Comparison of ENCODE assay signal across 18 cellular contexts in the genomic region with DNA sequence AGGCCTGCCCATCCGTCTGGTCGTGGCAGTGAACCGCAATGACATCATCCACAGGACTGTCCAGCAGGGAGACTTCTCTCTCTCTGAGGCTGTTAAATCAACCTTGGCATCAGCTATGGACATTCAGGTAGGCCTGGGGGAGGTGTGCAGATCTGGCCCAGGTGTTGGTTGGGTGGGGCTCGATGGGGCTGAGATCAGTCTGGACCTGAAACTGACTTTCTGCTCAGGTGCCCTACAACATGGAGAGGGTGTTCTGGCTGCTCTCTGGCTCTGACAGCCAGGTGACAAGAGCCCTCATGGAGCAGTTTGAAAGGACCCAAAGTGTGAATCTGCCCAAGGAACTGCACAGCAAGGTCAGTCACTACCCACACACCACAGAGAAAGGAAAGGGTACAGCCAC. TPM values are rescaled to one million over a fixed set of nuclear protein-coding genes. Genes with fewer than 3 reads are reported as not detected.
DNase-seq lines count a peak whose midpoint lies in the region; ATAC-seq and TF ChIP-seq lines count a peak whose summit lies in the region.
"Had no signal": no experiment of that assay in that cellular context is flagged by ENCODE, and none has a peak within 500 bp of the region (broad histone marks: within the 10 kb centered on the region; RNA-seq: fewer than 3 reads in every experiment).

No MANE protein-coding gene starts in this region.

- DNase-seq in natural killer cell (no peak), MM.1S (peak; percentile 68), Calu3 (no peak), NCI-H748 treated with DMSO at 0.1 percent for 48 hours (lab: John Stamatoyannopoulos, UW) (no peak), pons (ENCODE audit: low spot score) (no peak)
- DNase-seq in natural killer cell treated with Interleukin-12 subunit alpha and Interleukin-12 subunit beta and Interleukin-15 and Interleukin-18, amount 100 ng/mL, for 72 hours (ENCODE audit: low spot score), result no peak
- DNase-seq in central memory CD8-positive, alpha-beta T cell (ENCODE audit: low spot score in 2 of 2), result no peak
- DNase-seq: C1 segment of cervical spinal cord; CD4-positive, CD25-positive, alpha-beta regulatory T cell; CD8-positive, alpha-beta memory T cell; COR-L47; GM23248; IMR-90 had no signal

- H3K27me3 Mint-ChIP-seq in natural killer cell (ENCODE audit: low read depth in 2 of 2) (peaks cover 0 to 6% of the 10 kb centered on the region in 2 donors), Calu3 (ENCODE audit: unreplicated experiment) (peaks cover 55% of the 10 kb centered on the region)
- no peaks in the 10 kb centered on the region for H3K27me3 Mint-ChIP-seq in natural killer cell treated with Interleukin-12 subunit alpha and Interleukin-12 subunit beta and Interleukin-15 and Interleukin-18, amount 100 ng/mL, for 72 hours
- H3K27me3 Mint-ChIP-seq in central memory CD8-positive, alpha-beta T cell, result peaks cover 8% of the 10 kb centered on the region

- intact Hi-C loops in natural killer cell (cut with micrococcal nuclease), result no loop called here
- intact Hi-C loops in Calu3 (cut with micrococcal nuclease; ENCODE audit: unreplicated experiment), result no loop called here

- H3K9me3 Mint-ChIP-seq in natural killer cell, result peaks cover 0 to 4% of the 10 kb centered on the region in 2 donors
- peaks cover 4% of the 10 kb centered on the region for H3K9me3 Mint-ChIP-seq in natural killer cell treated with Interleukin-12 subunit alpha and Interleukin-12 subunit beta and Interleukin-15 and Interleukin-18, amount 100 ng/mL, for 72 hours
- peaks cover 6% of the 10 kb centered on the region for H3K9me3 Mint-ChIP-seq in central memory CD8-positive, alpha-beta T cell
- no peaks in the 10 kb centered on the region for H3K9me3 Mint-ChIP-seq in Calu3 (ENCODE audit: low read depth, unreplicated experiment)

- no peaks in the 10 kb centered on the region for H3K79me2 ChIP-seq in MM.1S (ENCODE audit: low read length)

- 0 out of 2 replicates have a peak overlapping the region, but pooled peaks have one; percentile 20 for H3K9ac ChIP-seq in MM.1S (ENCODE audit: low read length)
- H3K9ac ChIP-seq: GM23248 had no signal

- TF ChIP-seq CTCF in natural killer cell (IDR thresholded peaks at IDR 0.05) (no peak), MM.1S (IDR thresholded peaks at IDR 0.05; ENCODE audit: low read length) (no peak), Calu3 (IDR thresholded peaks at IDR 0.05; ENCODE audit: unreplicated experiment) (no peak)

- peaks cover 22% of the 10 kb centered on the region for H3F3A ChIP-seq in MM.1S (ENCODE audit: insufficient read depth, low read length)

- H4K20me1 ChIP-seq in MM.1S (ENCODE audit: insufficient read depth, low read length), result no peaks in the 10 kb centered on the region

- no peaks in the 10 kb centered on the region for H3K27me3 ChIP-seq in MM.1S (replicated peaks; ENCODE audit: insufficient read depth, low read length)

- H3K27ac Mint-ChIP-seq in natural killer cell (peak overlapping the region in 1 of 2 donors; percentile 93), Calu3 (ENCODE audit: unreplicated experiment) (no peak overlapping the region)
- H3K27ac Mint-ChIP-seq in natural killer cell treated with Interleukin-12 subunit alpha and Interleukin-12 subunit beta and Interleukin-15 and Interleukin-18, amount 100 ng/mL, for 72 hours, result no peak overlapping the region
- H3K27ac Mint-ChIP-seq in central memory CD8-positive, alpha-beta T cell (ENCODE audit: low read depth), result peak overlapping the region; percentile 98
- H3K27ac Mint-ChIP-seq: B cell had no signal

- H3K4me3 Mint-ChIP-seq in natural killer cell, result peak overlapping the region; percentile 22
- no peak overlapping the region for H3K4me3 Mint-ChIP-seq in natural killer cell treated with Interleukin-12 subunit alpha and Interleukin-12 subunit beta and Interleukin-15 and Interleukin-18, amount 100 ng/mL, for 72 hours
- H3K4me3 Mint-ChIP-seq in central memory CD8-positive, alpha-beta T cell, result no peak overlapping the region
- H3K4me3 Mint-ChIP-seq in Calu3 (ENCODE audit: low read depth, unreplicated experiment), result no peak overlapping the region
- H3K4me3 Mint-ChIP-seq: B cell; CD4-positive, CD25-positive, alpha-beta regulatory T cell; CD8-positive, alpha-beta memory T cell had no signal

- no TSS peak for BruUV-seq in Calu3 (replicated peaks; lab: Mats Ljungman, UMichigan)

- no peaks in the 10 kb centered on the region for H3K9me2 ChIP-seq in MM.1S (replicated peaks; ENCODE audit: insufficient read depth, low read length)

- no peaks in the 10 kb centered on the region for H3K36me3 Mint-ChIP-seq in natural killer cell
- H3K36me3 Mint-ChIP-seq in natural killer cell treated with Interleukin-12 subunit alpha and Interleukin-12 subunit beta and Interleukin-15 and Interleukin-18, amount 100 ng/mL, for 72 hours, result peaks cover 5% of the 10 kb centered on the region
- peaks cover 21% of the 10 kb centered on the region for H3K36me3 Mint-ChIP-seq in central memory CD8-positive, alpha-beta T cell (ENCODE audit: insufficient read depth)
- no peaks in the 10 kb centered on the region for H3K36me3 Mint-ChIP-seq in Calu3 (ENCODE audit: insufficient read depth, unreplicated experiment)
- H3K36me3 Mint-ChIP-seq: CD4-positive, CD25-positive, alpha-beta regulatory T cell; CD8-positive, alpha-beta memory T cell had no signal

- H3K27ac ChIP-seq in MM.1S (ENCODE audit: low read length), result peak overlapping the region; percentile 68; the same call in 1 of the 2 replicates
- H3K27ac ChIP-seq: GM23248 had no signal

- H3K4me2 ChIP-seq in MM.1S (ENCODE audit: low read depth, low read length), result peak overlapping the region; percentile 65

- CTCF ChIA-PET in Calu3 (lab: Charles Lee), result no interaction called here

- H3K4me1 Mint-ChIP-seq in natural killer cell (peaks cover 7 to 10% of the 10 kb centered on the region in 2 donors), Calu3 (ENCODE audit: low read depth, unreplicated experiment) (no peaks in the 10 kb centered on the region)
- H3K4me1 Mint-ChIP-seq in natural killer cell treated with Interleukin-12 subunit alpha and Interleukin-12 subunit beta and Interleukin-15 and Interleukin-18, amount 100 ng/mL, for 72 hours (ENCODE audit: low read depth in 2 of 2), result peaks cover 9 to 11% of the 10 kb centered on the region in 2 donors
- H3K4me1 Mint-ChIP-seq in central memory CD8-positive, alpha-beta T cell, result peaks cover 31% of the 10 kb centered on the region

- H3K9me3 ChIP-seq in MM.1S (replicated peaks; ENCODE audit: insufficient read depth, low read length), result no peaks in the 10 kb centered on the region
- H3K9me3 ChIP-seq: HAP-1 had no signal

- peak overlapping the region; percentile 36; the same call in 1 of the 2 replicates for H2AFZ ChIP-seq in MM.1S (ENCODE audit: low read length)
- H2AFZ ChIP-seq: GM23248 had no signal

- peaks cover 42% of the 10 kb centered on the region for H3K4me1 ChIP-seq in MM.1S (ENCODE audit: low read length)
- H3K4me1 ChIP-seq: HAP-1 had no signal

- H3K4me3 ChIP-seq in MM.1S (ENCODE audit: low read length), result no peak overlapping the region
- H3K4me3 ChIP-seq: GM23248, HAP-1 had no signal

- no peak for ATAC-seq in natural killer cell
- no peak for ATAC-seq in natural killer cell treated with Interleukin-12 subunit alpha and Interleukin-12 subunit beta and Interleukin-15 and Interleukin-18, amount 100 ng/mL, for 72 hours
- ATAC-seq in central memory CD8-positive, alpha-beta T cell (replicated peaks; ENCODE audit: extremely low read depth, poor library complexity, severe bottlenecking), result no peak

- no peaks in the 10 kb centered on the region for H3K36me3 ChIP-seq in MM.1S (replicated peaks; ENCODE audit: insufficient read depth, low read length)
- H3K36me3 ChIP-seq: HAP-1 had no signal

RNA-seq across cellular contexts. Expression of a gene that starts 12.6 kb away (rescaled TPM):
- total RNA-seq in natural killer cell (1 to 10 TPM; 1.2 to 4.6 (median 2.4) TPM), Calu3 (2022) (1.4 and 2.4 TPM in 2 replicates)
- 1 to 10 TPM in 1 of 2 donors, under 1 TPM in 1; 0.69 to 1.5 TPM for total RNA-seq in natural killer cell treated with Interleukin-12 subunit alpha and Interleukin-12 subunit beta and Interleukin-15 and Interleukin-18, amount 100 ng/mL, for 72 hours
- total RNA-seq: H4, IMR-90 had no signal

RNA-seq across cellular contexts. Expression of a gene that starts 54.9 kb away (rescaled TPM):
- total RNA-seq in natural killer cell (not detected), Calu3 (2022) (not detected in 2 replicates)
- not detected for total RNA-seq in natural killer cell treated with Interleukin-12 subunit alpha and Interleukin-12 subunit beta and Interleukin-15 and Interleukin-18, amount 100 ng/mL, for 72 hours
- total RNA-seq: A172; B cell; CD4-positive, CD25-positive, alpha-beta regulatory T cell; CD8-positive, alpha-beta memory T cell; GM23248; H4; HT-29; IMR-90 had no signal
